ENCODE assay signal across 1 cellular context in genomic region chr4:56467284-56468096, GRCh38.
TF ChIP-seq lines count a peak whose summit lies in the region.

Gene SRP72 (plus strand): TSS chr4:56467617. CDS start chr4:56467636, 19 bp downstream.

TF ChIP-seq in K562, 482 proteins besides CTCF, POLR2A, EP300 and RAD21 (continued from another document and continues in another):
- TF ChIP-seq, protein P1, sequence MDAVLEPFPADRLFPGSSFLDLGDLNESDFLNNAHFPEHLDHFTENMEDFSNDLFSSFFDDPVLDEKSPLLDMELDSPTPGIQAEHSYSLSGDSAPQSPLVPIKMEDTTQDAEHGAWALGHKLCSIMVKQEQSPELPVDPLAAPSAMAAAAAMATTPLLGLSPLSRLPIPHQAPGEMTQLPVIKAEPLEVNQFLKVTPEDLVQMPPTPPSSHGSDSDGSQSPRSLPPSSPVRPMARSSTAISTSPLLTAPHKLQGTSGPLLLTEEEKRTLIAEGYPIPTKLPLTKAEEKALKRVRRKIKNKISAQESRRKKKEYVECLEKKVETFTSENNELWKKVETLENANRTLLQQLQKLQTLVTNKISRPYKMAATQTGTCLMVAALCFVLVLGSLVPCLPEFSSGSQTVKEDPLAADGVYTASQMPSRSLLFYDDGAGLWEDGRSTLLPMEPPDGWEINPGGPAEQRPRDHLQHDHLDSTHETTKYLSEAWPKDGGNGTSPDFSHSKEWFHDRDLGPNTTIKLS (IDR thresholded peaks at IDR 0.05; ENCODE audit: borderline replicate concordance, low read depth) = peak; percentile 99
- TF ChIP-seq BACH1 (tag; IDR thresholded peaks at IDR 0.05) (no peak), HCFC1 (IDR thresholded peaks at IDR 0.05; ENCODE audit: low read depth, low read length) (peak; percentile 75), DMBX1 (CRISPR knock-in tag; IDR thresholded peaks at IDR 0.05; ENCODE audit: borderline replicate concordance) (no peak), HMG20B (CRISPR knock-in tag; IDR thresholded peaks at IDR 0.05) (no peak), POLR2AphosphoS2 (IDR thresholded peaks at IDR 0.05; ENCODE audit: low read length) (peak; percentile 82; the same call in 1 of the 2 replicates), HDAC1 (IDR thresholded peaks at IDR 0.05) (no peak), ZNF699 (CRISPR knock-in tag; IDR thresholded peaks at IDR 0.05; ENCODE audit: insufficient replicate concordance) (no peak), BHLHE40 (IDR thresholded peaks at IDR 0.05; ENCODE audit: low read length) (peak; percentile 67), ZNF124 (CRISPR knock-in tag; IDR thresholded peaks at IDR 0.05) (no peak), XRCC4 (IDR thresholded peaks at IDR 0.05; ENCODE audit: extremely low read depth, insufficient read depth, insufficient read length) (no peak), ZNF589 (CRISPR knock-in tag; IDR thresholded peaks at IDR 0.05; ENCODE audit: low read depth) (no peak), SNRNP70 (optimal IDR thresholded peaks at IDR 0.05; ENCODE audit: low read depth, low read length) (no peak), LARP7 (IDR thresholded peaks at IDR 0.05) (no peak), TAF1 (IDR thresholded peaks at IDR 0.05; ENCODE audit: control insufficient read depth, extremely low read depth, insufficient read depth, low read length, severe bottlenecking) (peak; percentile 98), SMARCE1 (IDR thresholded peaks at IDR 0.05) (no peak), ZNF175 (CRISPR knock-in tag; IDR thresholded peaks at IDR 0.05; ENCODE audit: low read depth) (no peak), NR2C1 (IDR thresholded peaks at IDR 0.05) (peak; percentile 99), NR2C1 (tag; IDR thresholded peaks at IDR 0.05) (peak; percentile 99), POLR2B (IDR thresholded peaks at IDR 0.05; ENCODE audit: low read depth, partially characterized antibody) (peak; percentile 98), ZNF586 (CRISPR knock-in tag; conservative IDR thresholded peaks at IDR 0.05) (no peak), E2F5 (CRISPR knock-in tag; IDR thresholded peaks at IDR 0.05) (no peak; the same call in 1 of the 2 replicates), GTF2E2 (tag; IDR thresholded peaks at IDR 0.05) (peak; percentile 91; the same call in 1 of the 2 replicates), SNAPC5 (CRISPR knock-in tag; IDR thresholded peaks at IDR 0.05) (no peak), POLR2AphosphoS5 (IDR thresholded peaks at IDR 0.05; ENCODE audit: control insufficient read depth, insufficient read depth, low read depth, low read length) (peak; percentile 96), POLR2H (tag; IDR thresholded peaks at IDR 0.05; ENCODE audit: low read depth) (peak; percentile 97), RBM25 (IDR thresholded peaks at IDR 0.05; ENCODE audit: low read depth, low read length, severe bottlenecking) (no peak), CSDE1 (IDR thresholded peaks at IDR 0.05) (peak in 1 of 2 experiments; percentile 54; a peak in 1 of 4 replicates), JUND (IDR thresholded peaks at IDR 0.05; ENCODE audit: borderline replicate concordance, low read depth, low read length) (peak; percentile 70; the same call in 1 of the 2 replicates), JUND (tag; IDR thresholded peaks at IDR 0.05; ENCODE audit: borderline replicate concordance, low read depth, low read length) (peak; percentile 22; the same call in 1 of the 3 replicates), SUPT5H (IDR thresholded peaks at IDR 0.05) (peak; percentile 97), DDX20 (tag; IDR thresholded peaks at IDR 0.05; ENCODE audit: low read depth) (no peak), EGR1 (conservative IDR thresholded peaks at IDR 0.05) (no peak), TRIM25 (IDR thresholded peaks at IDR 0.05; ENCODE audit: borderline replicate concordance) (no peak), FOXM1 (IDR thresholded peaks at IDR 0.05; ENCODE audit: low read depth) (no peak), FOXM1 (CRISPR knock-in tag; IDR thresholded peaks at IDR 0.05; ENCODE audit: low read depth) (peak; percentile 42; the same call in 1 of the 2 replicates), AFF4 (CRISPR knock-in tag; IDR thresholded peaks at IDR 0.05) (no peak; the same call in 1 of the 2 replicates), MCM3 (IDR thresholded peaks at IDR 0.05) (no peak), CHAMP1 (IDR thresholded peaks at IDR 0.05) (no peak), RCOR1 (IDR thresholded peaks at IDR 0.05; ENCODE audit: borderline replicate concordance in 1 of 2, low read depth in 2 of 2, low read length in 2 of 2) (peak in 1 of 2 experiments; percentile 71; a peak in 2 of 4 replicates), ZNF507 (tag; conservative IDR thresholded peaks at IDR 0.05) (no peak), E2F8 (IDR thresholded peaks at IDR 0.05; ENCODE audit: low read depth, partially characterized antibody) (peak; percentile 66)
- TF ChIP-seq, protein P2, sequence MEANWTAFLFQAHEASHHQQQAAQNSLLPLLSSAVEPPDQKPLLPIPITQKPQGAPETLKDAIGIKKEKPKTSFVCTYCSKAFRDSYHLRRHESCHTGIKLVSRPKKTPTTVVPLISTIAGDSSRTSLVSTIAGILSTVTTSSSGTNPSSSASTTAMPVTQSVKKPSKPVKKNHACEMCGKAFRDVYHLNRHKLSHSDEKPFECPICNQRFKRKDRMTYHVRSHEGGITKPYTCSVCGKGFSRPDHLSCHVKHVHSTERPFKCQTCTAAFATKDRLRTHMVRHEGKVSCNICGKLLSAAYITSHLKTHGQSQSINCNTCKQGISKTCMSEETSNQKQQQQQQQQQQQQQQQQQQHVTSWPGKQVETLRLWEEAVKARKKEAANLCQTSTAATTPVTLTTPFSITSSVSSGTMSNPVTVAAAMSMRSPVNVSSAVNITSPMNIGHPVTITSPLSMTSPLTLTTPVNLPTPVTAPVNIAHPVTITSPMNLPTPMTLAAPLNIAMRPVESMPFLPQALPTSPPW (CRISPR knock-in tag; IDR thresholded peaks at IDR 0.05) = peak; percentile 92
- TF ChIP-seq, protein P3, sequence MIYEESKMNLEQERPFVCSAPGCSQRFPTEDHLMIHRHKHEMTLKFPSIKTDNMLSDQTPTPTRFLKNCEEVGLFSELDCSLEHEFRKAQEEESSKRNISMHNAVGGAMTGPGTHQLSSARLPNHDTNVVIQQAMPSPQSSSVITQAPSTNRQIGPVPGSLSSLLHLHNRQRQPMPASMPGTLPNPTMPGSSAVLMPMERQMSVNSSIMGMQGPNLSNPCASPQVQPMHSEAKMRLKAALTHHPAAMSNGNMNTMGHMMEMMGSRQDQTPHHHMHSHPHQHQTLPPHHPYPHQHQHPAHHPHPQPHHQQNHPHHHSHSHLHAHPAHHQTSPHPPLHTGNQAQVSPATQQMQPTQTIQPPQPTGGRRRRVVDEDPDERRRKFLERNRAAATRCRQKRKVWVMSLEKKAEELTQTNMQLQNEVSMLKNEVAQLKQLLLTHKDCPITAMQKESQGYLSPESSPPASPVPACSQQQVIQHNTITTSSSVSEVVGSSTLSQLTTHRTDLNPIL (CRISPR knock-in tag; IDR thresholded peaks at IDR 0.05) = no peak
- TF ChIP-seq, protein P4, sequence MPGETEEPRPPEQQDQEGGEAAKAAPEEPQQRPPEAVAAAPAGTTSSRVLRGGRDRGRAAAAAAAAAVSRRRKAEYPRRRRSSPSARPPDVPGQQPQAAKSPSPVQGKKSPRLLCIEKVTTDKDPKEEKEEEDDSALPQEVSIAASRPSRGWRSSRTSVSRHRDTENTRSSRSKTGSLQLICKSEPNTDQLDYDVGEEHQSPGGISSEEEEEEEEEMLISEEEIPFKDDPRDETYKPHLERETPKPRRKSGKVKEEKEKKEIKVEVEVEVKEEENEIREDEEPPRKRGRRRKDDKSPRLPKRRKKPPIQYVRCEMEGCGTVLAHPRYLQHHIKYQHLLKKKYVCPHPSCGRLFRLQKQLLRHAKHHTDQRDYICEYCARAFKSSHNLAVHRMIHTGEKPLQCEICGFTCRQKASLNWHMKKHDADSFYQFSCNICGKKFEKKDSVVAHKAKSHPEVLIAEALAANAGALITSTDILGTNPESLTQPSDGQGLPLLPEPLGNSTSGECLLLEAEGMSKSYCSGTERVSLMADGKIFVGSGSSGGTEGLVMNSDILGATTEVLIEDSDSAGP (CRISPR knock-in tag; IDR thresholded peaks at IDR 0.05) = no peak; the same call in 1 of the 2 replicates
- TF ChIP-seq, protein P5, sequence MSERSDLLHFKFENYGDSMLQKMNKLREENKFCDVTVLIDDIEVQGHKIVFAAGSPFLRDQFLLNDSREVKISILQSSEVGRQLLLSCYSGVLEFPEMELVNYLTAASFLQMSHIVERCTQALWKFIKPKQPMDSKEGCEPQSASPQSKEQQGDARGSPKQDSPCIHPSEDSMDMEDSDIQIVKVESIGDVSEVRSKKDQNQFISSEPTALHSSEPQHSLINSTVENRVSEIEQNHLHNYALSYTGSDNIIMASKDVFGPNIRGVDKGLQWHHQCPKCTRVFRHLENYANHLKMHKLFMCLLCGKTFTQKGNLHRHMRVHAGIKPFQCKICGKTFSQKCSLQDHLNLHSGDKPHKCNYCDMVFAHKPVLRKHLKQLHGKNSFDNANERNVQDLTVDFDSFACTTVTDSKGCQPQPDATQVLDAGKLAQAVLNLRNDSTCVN (CRISPR knock-in tag; IDR thresholded peaks at IDR 0.05) = no peak
